14 cellular contexts compared by ENCODE assay signal in genomic region chr10:114816308-114816707, GRCh38. TPM values are rescaled to one million over a fixed set of nuclear protein-coding genes. Genes with fewer than 3 reads are reported as not detected.
DNase-seq lines count a peak whose midpoint lies in the region; ATAC-seq and TF ChIP-seq lines count a peak whose summit lies in the region.
"Had no signal": no experiment of that assay in that cellular context is flagged by ENCODE, and none has a peak within 500 bp of the region (broad histone marks: within the 10 kb centered on the region; RNA-seq: fewer than 3 reads in every experiment).

No MANE protein-coding gene starts in this region.

- H2BK15ac ChIP-seq in H9 (ENCODE audit: low read depth, low read length), result no peak overlapping the region
- H2BK15ac ChIP-seq in mesenchymal stem cell (ENCODE audit: low read depth, poor library complexity, severe bottlenecking), result no peak overlapping the region

- H3K56ac ChIP-seq in H9 (ENCODE audit: insufficient read length, low read depth, low read length), result no peak overlapping the region

- no peaks in the 10 kb centered on the region for H3K23me2 ChIP-seq in H9 (ENCODE audit: insufficient read length, low read depth, low read length, poor library complexity, severe bottlenecking)

- WGBS in H9 (ENCODE audit: extremely low coverage, insufficient read length, low lambda C conversion rate), result no CpG with 5 or more reads among the region's 7 CpGs
- 90 to 93% methylated on average over 7 of the region's 7 CpGs for WGBS in endodermal cell (ENCODE audit: insufficient coverage in 1 of 2, insufficient read length in 1 of 2), 2 experiments
- 94% methylated on average over 7 of the region's 7 CpGs for WGBS in mesenchymal stem cell

- H3K4me3 Mint-ChIP-seq in H9 (no peak overlapping the region), endodermal cell (no peak overlapping the region)
- no peak overlapping the region for H3K4me3 Mint-ChIP-seq in activated naive CD8-positive, alpha-beta T cell treated with anti-CD3 and anti-CD28 coated beads, Interleukin-2, amount 50 U/mL, for 24 hours
- H3K4me3 Mint-ChIP-seq in CD4-positive, alpha-beta T cell, result no peak overlapping the region
- H3K4me3 Mint-ChIP-seq: CD14-positive monocyte; CD8-positive, alpha-beta memory T cell had no signal

- H3K23ac ChIP-seq in H9 (ENCODE audit: insufficient read length, low read depth, low read length) (no peak overlapping the region), mesenchymal stem cell (ENCODE audit: low read length in 2 of 2) (no peak overlapping the region)

- no peak for DNase-seq in H9
- no peak for DNase-seq in endodermal cell
- DNase-seq in activated naive CD8-positive, alpha-beta T cell treated with anti-CD3 and anti-CD28 coated beads, Interleukin-2, amount 50 U/mL, for 24 hours, result no peak
- DNase-seq in mesenchymal stem cell, result no peak
- DNase-seq in CD4-positive, alpha-beta T cell, result no peak
- no peak for DNase-seq in G401 (ENCODE audit: low spot score)
- DNase-seq: BE2C; Caco-2; CD8-positive, alpha-beta memory T cell; DND-41; GF-D8 had no signal

- TF ChIP-seq CTCF in H9 (conservative IDR thresholded peaks at IDR 0.05) (peak; percentile 34; the same call in 2 of the 3 replicates), KMS-11 (conservative IDR thresholded peaks at IDR 0.05; ENCODE audit: low read depth, low read length) (0 out of 2 replicates have a peak, but pooled peaks have one; percentile 11), endodermal cell (conservative IDR thresholded peaks at IDR 0.05) (peak; percentile 53)
- TF ChIP-seq CTCF in CD4-positive, alpha-beta T cell (IDR thresholded peaks at IDR 0.05), result no peak

- no peak overlapping the region for H3T11ph ChIP-seq in H9 (ENCODE audit: low read length)

- H3K27ac ChIP-seq in H9 (ENCODE audit: insufficient read length, low read depth, low read length), result no peak overlapping the region
- H3K27ac ChIP-seq in KMS-11, result no peak overlapping the region
- H3K27ac ChIP-seq in endodermal cell (ENCODE audit: low read depth, low read length), result no peak overlapping the region
- H3K27ac ChIP-seq in mesenchymal stem cell (ENCODE audit: low read length, poor library complexity, severe bottlenecking), result no peak overlapping the region
- H3K27ac ChIP-seq in CD4-positive, alpha-beta T cell (ENCODE audit: low read depth, low read length), result no peak overlapping the region

- H3K36me3 ChIP-seq in KMS-11 (ENCODE audit: insufficient read depth) (no peaks in the 10 kb centered on the region), endodermal cell (ENCODE audit: control insufficient read depth, insufficient read depth, low read length) (no peaks in the 10 kb centered on the region), mesenchymal stem cell (ENCODE audit: control insufficient read depth in 1 of 2, insufficient read depth in 2 of 2, low read depth in 1 of 2, low read length in 2 of 2) (no peaks in the 10 kb centered on the region)
- H3K36me3 ChIP-seq: BE2C had no signal

- H2BK12ac ChIP-seq in H9 (ENCODE audit: insufficient read length, low read depth, low read length), result no peak overlapping the region
- no peak overlapping the region for H2BK12ac ChIP-seq in mesenchymal stem cell (ENCODE audit: low read length in 2 of 2)

- H3K9me3 Mint-ChIP-seq in H9 (no peaks in the 10 kb centered on the region), endodermal cell (no peaks in the 10 kb centered on the region)
- no peaks in the 10 kb centered on the region for H3K9me3 Mint-ChIP-seq in activated naive CD8-positive, alpha-beta T cell treated with anti-CD3 and anti-CD28 coated beads, Interleukin-2, amount 50 U/mL, for 24 hours
- no peaks in the 10 kb centered on the region for H3K9me3 Mint-ChIP-seq in CD4-positive, alpha-beta T cell
- H3K9me3 Mint-ChIP-seq: CD14-positive monocyte; CD8-positive, alpha-beta memory T cell had no signal

- H4K8ac ChIP-seq in H9 (replicated peaks; ENCODE audit: insufficient read length, low read depth, low read length) (no peak overlapping the region), mesenchymal stem cell (ENCODE audit: low read length) (no peak overlapping the region)

- H3K9me3 ChIP-seq in H9 (ENCODE audit: control insufficient read depth, low read depth, low read length) (no peaks in the 10 kb centered on the region), endodermal cell (ENCODE audit: control insufficient read depth, low read length) (no peaks in the 10 kb centered on the region), mesenchymal stem cell (ENCODE audit: control insufficient read depth, low read length) (no peaks in the 10 kb centered on the region)
- no peaks in the 10 kb centered on the region for H3K9me3 ChIP-seq in CD4-positive, alpha-beta T cell (ENCODE audit: control insufficient read depth, low read length)
- H3K9me3 ChIP-seq: BE2C, Caco-2 had no signal

- H4K91ac ChIP-seq in H9 (ENCODE audit: insufficient read length, low read depth, low read length) (no peak overlapping the region), mesenchymal stem cell (ENCODE audit: low read length) (no peak overlapping the region)

- H2AFZ ChIP-seq in H9 (ENCODE audit: low read length) (no peak overlapping the region), KMS-11 (ENCODE audit: low read depth) (no peak overlapping the region), mesenchymal stem cell (ENCODE audit: low read depth, low read length) (no peak overlapping the region)

- no peak for ATAC-seq in activated naive CD8-positive, alpha-beta T cell treated with anti-CD3 and anti-CD28 coated beads, Interleukin-2, amount 50 U/mL, for 24 hours
- ATAC-seq in CD4-positive, alpha-beta T cell (ENCODE audit: poor library complexity), result no peak
- ATAC-seq: K562 had no signal

- H3K4ac ChIP-seq in H9 (ENCODE audit: low read depth, low read length), result no peak overlapping the region
- H3K4ac ChIP-seq in mesenchymal stem cell (ENCODE audit: low read depth in 1 of 2, low read length in 2 of 2), result no peak overlapping the region

- H3K27me3 ChIP-seq in H9 (ENCODE audit: insufficient read depth, low read length) (no peaks in the 10 kb centered on the region), KMS-11 (ENCODE audit: insufficient read depth, low read depth) (no peaks in the 10 kb centered on the region), endodermal cell (ENCODE audit: control insufficient read depth, insufficient read depth, low read length, poor library complexity, severe bottlenecking) (no peaks in the 10 kb centered on the region), mesenchymal stem cell (ENCODE audit: control insufficient read depth in 1 of 2, insufficient read depth in 1 of 2, low read length in 2 of 2) (no peaks in the 10 kb centered on the region)
- no peaks in the 10 kb centered on the region for H3K27me3 ChIP-seq in CD4-positive, alpha-beta T cell (ENCODE audit: control insufficient read depth, insufficient read depth, low read length)
- H3K27me3 ChIP-seq: BE2C had no signal

- no peak overlapping the region for H2BK20ac ChIP-seq in H9 (ENCODE audit: low read depth, low read length, poor library complexity, severe bottlenecking)

- H3K14ac ChIP-seq in H9 (ENCODE audit: insufficient read depth, low read length) (no peak overlapping the region), mesenchymal stem cell (ENCODE audit: low read length in 2 of 2) (no peak overlapping the region)

- H2BK120ac ChIP-seq in H9 (ENCODE audit: low read depth, low read length, poor library complexity, severe bottlenecking) (no peak overlapping the region), mesenchymal stem cell (ENCODE audit: low read depth, low read length) (no peak overlapping the region)

- H3K4me2 ChIP-seq in H9 (ENCODE audit: insufficient read depth, insufficient read length, low read length) (no peak overlapping the region), KMS-11 (no peak overlapping the region), mesenchymal stem cell (ENCODE audit: low read length, poor library complexity, severe bottlenecking) (no peak overlapping the region)

- in situ Hi-C loops in G401 (cut with HindIII; ENCODE audit: low sequenced_read_pairs), result no loop called here

- H3K36me3 Mint-ChIP-seq in H9 (ENCODE audit: insufficient read depth in 1 of 3, low read depth in 3 of 3) (no peaks in the 10 kb centered on the region), endodermal cell (ENCODE audit: low read depth) (no peaks in the 10 kb centered on the region)
- no peaks in the 10 kb centered on the region for H3K36me3 Mint-ChIP-seq in activated naive CD8-positive, alpha-beta T cell treated with anti-CD3 and anti-CD28 coated beads, Interleukin-2, amount 50 U/mL, for 24 hours (ENCODE audit: low read depth)
- H3K36me3 Mint-ChIP-seq in CD4-positive, alpha-beta T cell (ENCODE audit: low read depth), result no peaks in the 10 kb centered on the region
- H3K36me3 Mint-ChIP-seq: CD14-positive monocyte had no signal

- H3K4me1 ChIP-seq in H9 (ENCODE audit: insufficient read depth, low read length) (no peaks in the 10 kb centered on the region), KMS-11 (ENCODE audit: low read depth, poor library complexity, severe bottlenecking) (peaks cover 3% of the 10 kb centered on the region), endodermal cell (ENCODE audit: control insufficient read depth, insufficient read depth, low read length) (no peaks in the 10 kb centered on the region), mesenchymal stem cell (ENCODE audit: control insufficient read depth, insufficient read depth, low read depth, low read length) (no peaks in the 10 kb centered on the region)
- H3K4me1 ChIP-seq: Caco-2 had no signal

- CTCF ChIA-PET in CD4-positive, alpha-beta T cell (lab: Charles Lee), result no interaction called here

- POLR2A ChIA-PET in CD4-positive, alpha-beta T cell (lab: Charles Lee), result no interaction called here

- H3K18ac ChIP-seq in H9 (ENCODE audit: insufficient read length, low read depth, low read length) (no peak overlapping the region), mesenchymal stem cell (ENCODE audit: low read depth in 1 of 2, low read length in 2 of 2) (no peak overlapping the region)

- no peak overlapping the region for H3K9ac ChIP-seq in H9 (ENCODE audit: extremely low read depth, insufficient read length, low read length)
- H3K9ac ChIP-seq in KMS-11, result no peak overlapping the region
- no peak overlapping the region for H3K9ac ChIP-seq in endodermal cell (ENCODE audit: extremely low read depth, low read length, poor library complexity, severe bottlenecking)
- no peak overlapping the region for H3K9ac ChIP-seq in mesenchymal stem cell (ENCODE audit: low read length)

- H3K4me3 ChIP-seq in KMS-11 (IDR thresholded peaks at IDR 0.05; ENCODE audit: insufficient read depth, low read depth, low read length) (no peak overlapping the region), endodermal cell (ENCODE audit: low read length) (no peak overlapping the region), mesenchymal stem cell (ENCODE audit: insufficient read depth in 1 of 2, low read depth in 1 of 2, low read length in 2 of 2) (no peak overlapping the region)
- H3K4me3 ChIP-seq: K562 had no signal

- H4K20me1 ChIP-seq in H9 (ENCODE audit: control insufficient read depth, insufficient read depth, insufficient read length) (no peaks in the 10 kb centered on the region), KMS-11 (ENCODE audit: insufficient read depth) (no peaks in the 10 kb centered on the region)

- H2BK5ac ChIP-seq in H9 (ENCODE audit: insufficient read length, low read length), result no peak overlapping the region
- no peak overlapping the region for H2BK5ac ChIP-seq in mesenchymal stem cell (ENCODE audit: low read depth, low read length, poor library complexity, severe bottlenecking)

- H3K79me2 ChIP-seq in H9 (ENCODE audit: insufficient read depth, low read length) (no peaks in the 10 kb centered on the region), KMS-11 (ENCODE audit: insufficient read depth, low read depth) (no peaks in the 10 kb centered on the region)

- H3K4me1 Mint-ChIP-seq in H9 (no peaks in the 10 kb centered on the region; a peak in 1 of 4 replicates), endodermal cell (peaks cover under 1% of the 10 kb centered on the region)
- peaks cover 6% of the 10 kb centered on the region for H3K4me1 Mint-ChIP-seq in activated naive CD8-positive, alpha-beta T cell treated with anti-CD3 and anti-CD28 coated beads, Interleukin-2, amount 50 U/mL, for 24 hours
- H3K4me1 Mint-ChIP-seq in CD4-positive, alpha-beta T cell (ENCODE audit: low read depth), result peaks cover 17% of the 10 kb centered on the region

- H3K79me1 ChIP-seq in H9 (ENCODE audit: insufficient read depth, low read depth, low read length, poor library complexity, severe bottlenecking), result no peaks in the 10 kb centered on the region
- no peaks in the 10 kb centered on the region for H3K79me1 ChIP-seq in mesenchymal stem cell (replicated peaks; ENCODE audit: low read length, poor library complexity, severe bottlenecking)

- H2AK5ac ChIP-seq in H9 (ENCODE audit: insufficient read length, low read length), result no peak overlapping the region
- H2AK5ac ChIP-seq in mesenchymal stem cell (ENCODE audit: low read length, severe bottlenecking), result no peak overlapping the region

- H4K5ac ChIP-seq in H9 (ENCODE audit: insufficient read length, low read depth, low read length), result no peak overlapping the region

- intact Hi-C loops in CD4-positive, alpha-beta T cell (cut with DNase I, micrococcal nuclease), result no loop called here

- H3K27me3 Mint-ChIP-seq in H9 (ENCODE audit: low read depth) (no peaks in the 10 kb centered on the region), endodermal cell (ENCODE audit: insufficient read depth) (peaks cover 2% of the 10 kb centered on the region)
- peaks cover 2% of the 10 kb centered on the region for H3K27me3 Mint-ChIP-seq in activated naive CD8-positive, alpha-beta T cell treated with anti-CD3 and anti-CD28 coated beads, Interleukin-2, amount 50 U/mL, for 24 hours
- H3K27me3 Mint-ChIP-seq in CD4-positive, alpha-beta T cell, result no peaks in the 10 kb centered on the region

- H3K27ac Mint-ChIP-seq in H9 (no peak overlapping the region; a peak in 1 of 7 replicates), endodermal cell (no peak overlapping the region)
- no peak overlapping the region for H3K27ac Mint-ChIP-seq in activated naive CD8-positive, alpha-beta T cell treated with anti-CD3 and anti-CD28 coated beads, Interleukin-2, amount 50 U/mL, for 24 hours
- H3K27ac Mint-ChIP-seq in CD4-positive, alpha-beta T cell, result no peak overlapping the region
- H3K27ac Mint-ChIP-seq: CD8-positive, alpha-beta memory T cell had no signal

RNA-seq across cellular contexts. Expression of gene FHIP2A, which starts 5.3 kb away (rescaled TPM):
- total RNA-seq in H9 (2021), result 12.5 and 14.8 TPM in 2 replicates
- 10 to 100 TPM; 24.4 to 28.8 TPM for total RNA-seq in endodermal cell
- polyA plus RNA-seq in endodermal cell (2013, experiment 1 of 2), result 14.6 TPM
- polyA plus RNA-seq in endodermal cell (2013, experiment 2 of 2), result 14.4 TPM
- polyA plus RNA-seq in mesenchymal stem cell (2013, experiment 1 of 2), result 15.5 TPM
- 15.3 TPM for polyA plus RNA-seq in mesenchymal stem cell (2013, experiment 2 of 2)
- 10 to 100 TPM; 52.8 to 53.7 TPM for total RNA-seq in CD4-positive, alpha-beta T cell
- total RNA-seq in G401 (2014; rRNA removed; shearing (Covaris generic)), result 1.4 and 5.0 TPM in 2 replicates
